Comparison of ENCODE assay signal across 28 cellular contexts in genomic region chr12:41777064-41777790, GRCh38.
"Had no signal": no experiment of that assay in that cellular context is flagged by ENCODE, and none has a peak within 500 bp of the region (broad histone marks: within the 10 kb centered on the region; RNA-seq: fewer than 3 reads in every experiment).

No MANE protein-coding gene starts in this region.

- H3K79me2 ChIP-seq: parathyroid adenoma had no signal

- H3K4me1 Mint-ChIP-seq: immature natural killer cell; memory B cell; natural killer cell; neural crest cell; stimulated activated naive B cell treated with anti-CD40 and anti-IgM and Interleukin-4, amounts not matched to agents 10 μg/mL and 1 μg/mL and 100 μg/mL, for 72 hours had no signal

- H3K36me3 ChIP-seq: heart right ventricle, right lobe of liver, thoracic aorta, tibial nerve, upper lobe of right lung, vagina had no signal

- H3K27ac Mint-ChIP-seq: immature natural killer cell; memory B cell; natural killer cell; progenitor cell of endocrine pancreas; stimulated activated naive B cell treated with anti-CD40 and anti-IgM and Interleukin-4, amounts not matched to agents 10 μg/mL and 1 μg/mL and 100 μg/mL, for 72 hours; stimulated activated naive CD8-positive, alpha-beta T cell treated with anti-CD3 and anti-CD28 coated beads, Interleukin-15, Interleukin-2, amounts not matched to agents 100 ng/mL and 50 ng/mL, for 24 hours had no signal

- H3K9me3 ChIP-seq: heart right ventricle, thoracic aorta, tibial nerve, upper lobe of right lung, vagina had no signal

- FAIRE-seq: colon, keratinocyte, small intestine had no signal

- H3K27ac ChIP-seq: dorsolateral prefrontal cortex, epithelial cell of prostate, foreskin keratinocyte, heart right ventricle, parathyroid adenoma, right lobe of liver, thoracic aorta, tibial nerve, upper lobe of right lung, vagina had no signal

- H3K27me3 Mint-ChIP-seq: progenitor cell of endocrine pancreas; stimulated activated naive CD8-positive, alpha-beta T cell treated with anti-CD3 and anti-CD28 coated beads, Interleukin-15, Interleukin-2, amounts not matched to agents 100 ng/mL and 50 ng/mL, for 24 hours had no signal

- H3K9ac ChIP-seq: parathyroid adenoma had no signal

- ATAC-seq: esophagus mucosa; foreskin keratinocyte; heart right ventricle; left ventricle myocardium superior; natural killer cell; right lobe of liver; stimulated activated naive B cell treated with anti-CD40 and anti-IgM and Interleukin-4, amounts not matched to agents 10 μg/mL and 1 μg/mL and 100 μg/mL, for 72 hours; upper lobe of right lung had no signal

- DNase-seq: dorsolateral prefrontal cortex; effector CD4-positive, alpha-beta T cell; foreskin keratinocyte; glutamatergic neuron; heart right ventricle; hypothalamus; immature natural killer cell; left ventricle myocardium superior; natural killer cell; right lobe of liver; small intestine; stimulated activated CD4-positive, alpha-beta T cell treated with anti-CD3 and anti-CD28 coated beads, Interleukin-15, amount 100 ng/mL, for 24 hours; stimulated activated CD4-positive, alpha-beta T cell treated with anti-CD3 and anti-CD28 coated beads, Interleukin-2, amount 100 ng/mL, for 48 hours; stimulated activated naive B cell treated with anti-CD40 and anti-IgM and Interleukin-4, amounts not matched to agents 10 μg/mL and 1 μg/mL and 100 μg/mL, for 72 hours; upper lobe of right lung had no signal

- H3K4me3 ChIP-seq: dorsolateral prefrontal cortex, heart right ventricle, lung, right lobe of liver, thoracic aorta, tibial nerve, upper lobe of right lung, vagina had no signal

- H3K4me1 ChIP-seq: foreskin keratinocyte, heart right ventricle, parathyroid adenoma, right lobe of liver, tibial nerve, upper lobe of right lung, vagina had no signal

- H3K9me3 Mint-ChIP-seq: neural crest cell had no signal

- H3K4me3 Mint-ChIP-seq: immature natural killer cell; memory B cell; natural killer cell; neural crest cell; stimulated activated naive B cell treated with anti-CD40 and anti-IgM and Interleukin-4, amounts not matched to agents 10 μg/mL and 1 μg/mL and 100 μg/mL, for 72 hours; stimulated activated naive CD8-positive, alpha-beta T cell treated with anti-CD3 and anti-CD28 coated beads, Interleukin-15, Interleukin-2, amounts not matched to agents 100 ng/mL and 50 ng/mL, for 24 hours had no signal

- H2AFZ ChIP-seq: parathyroid adenoma had no signal

- H3K36me3 Mint-ChIP-seq: immature natural killer cell; memory B cell; natural killer cell; stimulated activated naive B cell treated with anti-CD40 and anti-IgM and Interleukin-4, amounts not matched to agents 10 μg/mL and 1 μg/mL and 100 μg/mL, for 72 hours had no signal

- H3K27me3 ChIP-seq: dorsolateral prefrontal cortex, foreskin keratinocyte, heart right ventricle, right lobe of liver, tibial nerve, upper lobe of right lung, vagina had no signal
